In the genomic region with DNA sequence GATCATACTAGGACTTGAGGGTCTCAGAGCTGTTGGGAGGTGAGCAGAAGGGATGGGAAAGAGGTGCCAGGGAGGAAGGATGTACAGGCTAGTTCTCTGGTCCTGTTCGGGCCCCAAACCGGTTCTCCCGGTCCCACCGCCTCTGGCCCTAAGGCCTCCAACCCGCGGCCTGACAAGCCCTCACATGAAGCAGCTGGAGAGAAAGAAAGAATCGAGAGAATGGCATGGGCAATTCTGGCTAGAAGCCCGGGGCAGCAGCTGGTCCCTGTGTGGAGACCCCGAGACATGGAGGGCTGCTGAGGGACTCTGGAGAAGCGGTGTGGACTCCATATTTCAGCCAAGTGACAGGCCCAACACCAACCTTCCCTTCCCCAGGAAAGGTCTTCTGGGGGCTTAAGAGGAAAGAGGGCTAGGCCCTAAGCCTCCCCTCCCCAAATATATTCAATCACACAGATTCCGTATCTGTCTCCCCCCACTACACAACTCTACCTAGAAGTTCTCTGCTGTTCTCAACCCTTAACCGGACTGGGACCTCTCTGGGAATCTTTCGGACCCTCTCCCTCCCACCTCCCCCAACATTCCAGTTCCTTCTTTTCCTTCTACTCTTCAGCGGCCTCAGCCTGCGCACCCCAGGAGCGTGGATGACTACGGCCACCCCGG, we compare ENCODE assay signal across 8 cellular contexts. TPM values are rescaled to one million over a fixed set of nuclear protein-coding genes. Genes with fewer than 3 reads are reported as not detected.
DNase-seq lines count a peak whose midpoint lies in the region; ATAC-seq and TF ChIP-seq lines count a peak whose summit lies in the region.

No MANE protein-coding gene starts in this region.

- DNase-seq in CD4-positive, CD25-positive, alpha-beta regulatory T cell, result peak in 1 of 3 donors; percentile 38
- DNase-seq in fibroblast of pulmonary artery (ENCODE audit: low read depth), result peak; percentile 28
- DNase-seq in posterior vena cava (ENCODE audit: low spot score), result no peak
- no peak for DNase-seq in stimulated activated CD4-positive, alpha-beta T cell treated with anti-CD3 and anti-CD28 coated beads, Interleukin-4, amount 100 ng/mL, for 4 hours

- ATAC-seq in CD4-positive, CD25-positive, alpha-beta regulatory T cell (ENCODE audit: low read depth in 2 of 2), result no peak
- no peak for ATAC-seq in HG02840 (IDR thresholded peaks at IDR 0.05; ENCODE audit: low FRiP score, unreplicated experiment)

- peaks cover 0 to 3% (median 0%) of the 10 kb centered on the region in 7 donors for H3K9me3 Mint-ChIP-seq in CD4-positive, CD25-positive, alpha-beta regulatory T cell

- H3K27ac Mint-ChIP-seq in CD4-positive, CD25-positive, alpha-beta regulatory T cell, result peak overlapping the region; percentile 97 to 99 (median 97)

- peaks cover 44% of the 10 kb centered on the region for H3K36me3 Mint-ChIP-seq in CD4-positive, CD25-positive, alpha-beta regulatory T cell

- no peaks in the 10 kb centered on the region for H3K27me3 ChIP-seq in CD4-positive, CD25-positive, alpha-beta regulatory T cell (ENCODE audit: control insufficient read depth, insufficient read depth, low read length)
- no peaks in the 10 kb centered on the region for H3K27me3 ChIP-seq in HUES48 (ENCODE audit: control insufficient read depth, insufficient read depth, low read length)
- H3K27me3 ChIP-seq in neuron (ENCODE audit: insufficient read depth, low read length), result no peaks in the 10 kb centered on the region

- no peak for TF ChIP-seq CTCF in VCaP (conservative IDR thresholded peaks at IDR 0.05)
- TF ChIP-seq CTCF in fibroblast of pulmonary artery (IDR thresholded peaks at IDR 0.05; ENCODE audit: low read length, missing control alignments), result no peak

- peaks cover 15% of the 10 kb centered on the region for H3K27me3 Mint-ChIP-seq in CD4-positive, CD25-positive, alpha-beta regulatory T cell

- H3K9ac ChIP-seq in HUES48 (ENCODE audit: low read depth, low read length), result peak overlapping the region; percentile 84

- H2AFZ ChIP-seq in neuron (ENCODE audit: low read depth, low read length), result peak overlapping the region; percentile 41

- H3K4me3 ChIP-seq in CD4-positive, CD25-positive, alpha-beta regulatory T cell (ENCODE audit: low read depth, low read length), result peak overlapping the region; percentile 96
- H3K4me3 ChIP-seq in HUES48 (ENCODE audit: low read depth, low read length), result peak overlapping the region; percentile 93
- H3K4me3 ChIP-seq in fibroblast of pulmonary artery (replicated peaks; ENCODE audit: low read depth, low read length), result peak overlapping the region; percentile 97
- H3K4me3 ChIP-seq in neuron (ENCODE audit: low read length), result peak overlapping the region; percentile 65

- peaks cover 51% of the 10 kb centered on the region for H3K4me1 ChIP-seq in CD4-positive, CD25-positive, alpha-beta regulatory T cell (ENCODE audit: control insufficient read depth, insufficient read depth, low read length, poor library complexity, severe bottlenecking)
- H3K4me1 ChIP-seq in HUES48 (ENCODE audit: control insufficient read depth, insufficient read depth, low read length) (peaks cover 27% of the 10 kb centered on the region), neuron (ENCODE audit: insufficient read depth, low read length) (peaks cover 23% of the 10 kb centered on the region)

- intact Hi-C loops in posterior vena cava (cut with DNase I), result no loop called here

- peaks cover 0 to 62% (median 42%) of the 10 kb centered on the region in 4 donors for H3K4me1 Mint-ChIP-seq in CD4-positive, CD25-positive, alpha-beta regulatory T cell

- peaks cover 21% of the 10 kb centered on the region for H3K36me3 ChIP-seq in CD4-positive, CD25-positive, alpha-beta regulatory T cell (ENCODE audit: control insufficient read depth, insufficient read depth, low read length)
- H3K36me3 ChIP-seq in HUES48 (ENCODE audit: control insufficient read depth, insufficient read depth, low read length), result peaks cover 36% of the 10 kb centered on the region
- peaks cover 41% of the 10 kb centered on the region for H3K36me3 ChIP-seq in neuron (ENCODE audit: insufficient read depth, low read length)

- H3K27ac ChIP-seq in CD4-positive, CD25-positive, alpha-beta regulatory T cell (ENCODE audit: insufficient read depth, low read length, poor library complexity, severe bottlenecking), result peak overlapping the region; percentile 94
- H3K27ac ChIP-seq in HUES48 (ENCODE audit: low read depth, low read length) (peak overlapping the region; percentile 92), VCaP (peak overlapping the region; percentile 99)

- H3K9me3 ChIP-seq in CD4-positive, CD25-positive, alpha-beta regulatory T cell (ENCODE audit: control insufficient read depth in 2 of 2, low read length in 2 of 2), result no peaks in the 10 kb centered on the region
- H3K9me3 ChIP-seq in HUES48 (ENCODE audit: control insufficient read depth, insufficient read depth, low read length), result no peaks in the 10 kb centered on the region
- H3K9me3 ChIP-seq in neuron (ENCODE audit: low read length), result no peaks in the 10 kb centered on the region

- H3K4me3 Mint-ChIP-seq in CD4-positive, CD25-positive, alpha-beta regulatory T cell, result peak overlapping the region; percentile 95 to 99 (median 99)

RNA-seq across cellular contexts. Expression of a gene that starts 0.6 kb away (rescaled TPM):
- total RNA-seq in CD4-positive, CD25-positive, alpha-beta regulatory T cell, result 496 TPM
- polyA plus RNA-seq in CD4-positive, CD25-positive, alpha-beta regulatory T cell, result 100 to 1,000 TPM; 119 to 152 (median 140) TPM
- total RNA-seq in posterior vena cava, result 10 to 100 TPM; 65.7 to 68.2 TPM

RNA-seq across cellular contexts. Expression of a gene that starts 1.4 kb away (rescaled TPM):
- 3.9 TPM for total RNA-seq in CD4-positive, CD25-positive, alpha-beta regulatory T cell
- 1 to 10 TPM; 3.1 to 4.4 (median 4.2) TPM for polyA plus RNA-seq in CD4-positive, CD25-positive, alpha-beta regulatory T cell
- 1 to 10 TPM; 2.0 to 3.2 TPM for total RNA-seq in posterior vena cava

RNA-seq across cellular contexts. Expression of a gene that starts 11.3 kb away (rescaled TPM):
- total RNA-seq in CD4-positive, CD25-positive, alpha-beta regulatory T cell, result 0.67 TPM
- 1 to 10 TPM; 3.5 to 4.8 (median 4.1) TPM for polyA plus RNA-seq in CD4-positive, CD25-positive, alpha-beta regulatory T cell
- total RNA-seq in posterior vena cava, result 1 to 10 TPM; 3.3 to 4.6 TPM

RNA-seq across cellular contexts. Expression of a gene that starts 11.7 kb away (rescaled TPM):
- 26.4 TPM for total RNA-seq in CD4-positive, CD25-positive, alpha-beta regulatory T cell
- 1 to 10 TPM; 5.4 to 8.1 (median 6.0) TPM for polyA plus RNA-seq in CD4-positive, CD25-positive, alpha-beta regulatory T cell
- total RNA-seq in posterior vena cava, result 10 to 100 TPM; 14.6 to 18.2 TPM

RNA-seq across cellular contexts. Expression of a gene that starts 22.4 kb away (rescaled TPM):
- 0.94 TPM for total RNA-seq in CD4-positive, CD25-positive, alpha-beta regulatory T cell
- under 1 TPM; 0.07 to 0.43 (median 0.18) TPM for polyA plus RNA-seq in CD4-positive, CD25-positive, alpha-beta regulatory T cell
- under 1 TPM; 0.33 to 0.93 TPM for total RNA-seq in posterior vena cava
